ENCODE assay signal across 11 cellular contexts in the genomic region with DNA sequence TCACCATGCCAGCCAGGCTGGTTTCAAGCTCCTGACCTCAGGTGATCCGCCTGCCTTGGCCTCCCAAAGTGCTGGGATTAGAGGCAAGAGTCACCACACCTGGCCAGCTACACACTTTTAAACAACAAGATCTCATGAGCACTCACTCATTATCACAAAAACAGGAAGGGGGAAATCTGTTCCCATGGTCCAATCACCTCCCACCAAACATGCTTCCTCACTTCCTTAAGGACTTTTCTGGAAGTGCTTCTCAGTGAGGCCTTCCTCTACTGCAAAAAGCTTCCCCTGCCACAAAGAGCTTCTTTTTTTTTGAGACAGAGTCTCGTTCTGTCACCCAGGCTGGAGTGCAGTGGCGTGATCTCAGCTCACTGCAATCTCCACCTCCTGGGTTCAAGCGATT. TPM values are rescaled to one million over a fixed set of nuclear protein-coding genes. Genes with fewer than 3 reads are reported as not detected.
DNase-seq lines count a peak whose midpoint lies in the region; ATAC-seq, FAIRE-seq and TF ChIP-seq lines count a peak whose summit lies in the region.
"Not testable (repeated sequence)": the region's sequence is repeated elsewhere in the genome, so short reads cannot be mapped to it uniquely, and the experiment has no call there.
"Had no signal": no experiment of that assay in that cellular context is flagged by ENCODE, and none has a peak within 500 bp of the region (broad histone marks: within the 10 kb centered on the region; RNA-seq: fewer than 3 reads in every experiment).

No MANE protein-coding gene starts in this region.

- not testable (repeated sequence) for H3K4me2 ChIP-seq in GM23338; mammary epithelial cell (ENCODE audit: insufficient read depth, low read depth, low read length); keratinocyte (ENCODE audit: control insufficient read depth, extremely low read depth, insufficient read depth, low read depth, low read length)

- not testable (repeated sequence) for H3K9me1 ChIP-seq in keratinocyte (ENCODE audit: control insufficient read depth, extremely low read depth, insufficient read depth, low read length)

- intact Hi-C loops in activated CD4-positive, alpha-beta T cell treated with anti-CD3 and anti-CD28 coated beads for 36 hours (cut with DNase I, micrococcal nuclease); activated naive CD4-positive, alpha-beta T cell treated with anti-CD3 and anti-CD28 coated beads for 36 hours (cut with micrococcal nuclease); mammary epithelial cell (cut with micrococcal nuclease): not testable (repeated sequence)

- H3K4me1 ChIP-seq in GM23338 (ENCODE audit: insufficient read depth), result not testable (repeated sequence)
- H3K4me1 ChIP-seq in mammary epithelial cell (ENCODE audit: insufficient read depth, low read length) (peaks cover 16% of the 10 kb centered on the region), endodermal cell (ENCODE audit: control insufficient read depth, insufficient read depth, low read length) (peaks cover 19% of the 10 kb centered on the region), keratinocyte (ENCODE audit: control insufficient read depth, extremely low read depth, insufficient read depth, low read length) (peaks cover 16% of the 10 kb centered on the region)

- H3K27me3 Mint-ChIP-seq in GM23338 (ENCODE audit: insufficient read depth, low read depth, poor library complexity), result peaks cover 26% of the 10 kb centered on the region
- peaks cover 10% of the 10 kb centered on the region for H3K27me3 Mint-ChIP-seq in activated CD4-positive, alpha-beta T cell treated with anti-CD3 and anti-CD28 coated beads for 36 hours
- H3K27me3 Mint-ChIP-seq in activated naive CD4-positive, alpha-beta T cell treated with anti-CD3 and anti-CD28 coated beads for 36 hours (ENCODE audit: low read depth), result peaks cover 16% of the 10 kb centered on the region
- H3K27me3 Mint-ChIP-seq in endodermal cell (ENCODE audit: insufficient read depth), result not testable (repeated sequence)

- not testable (repeated sequence) for H3K36me3 ChIP-seq in GM23338 (ENCODE audit: insufficient read depth); mammary epithelial cell (ENCODE audit: insufficient read depth, low read length); endodermal cell (ENCODE audit: control insufficient read depth, insufficient read depth, low read length); keratinocyte (ENCODE audit: control insufficient read depth in 2 of 2, extremely low read depth in 1 of 2, insufficient read depth in 2 of 2, low read length in 2 of 2)

- not testable (repeated sequence) for ATAC-seq in GM23338; activated CD4-positive, alpha-beta T cell treated with anti-CD3 and anti-CD28 coated beads for 36 hours; stimulated activated effector memory CD8-positive, alpha-beta T cell treated with anti-CD3 and anti-CD28 coated beads, Interleukin-12 subunit alpha, Interleukin-12 subunit beta, amount 100 ng/mL, for 72 hours

- WGBS in mammary epithelial cell (ENCODE audit: low coverage, missing lambda C conversion rate), result 100% methylated on average over 3 of the region's 4 CpGs
- 92 to 94% methylated on average over 3 to 4 of the region's 4 CpGs for WGBS in endodermal cell (ENCODE audit: insufficient coverage in 1 of 2, insufficient read length in 1 of 2), 2 experiments

- TF ChIP-seq CTCF in GM23338 (conservative IDR thresholded peaks at IDR 0.05; ENCODE audit: low read depth in 2 of 2); RWPE1 (conservative IDR thresholded peaks at IDR 0.05; ENCODE audit: low read depth); mammary epithelial cell (conservative IDR thresholded peaks at IDR 0.05 in 1 of 2, IDR thresholded peaks at IDR 0.05 in 1 of 2; ENCODE audit: extremely low read depth in 1 of 2, insufficient read depth in 1 of 2, low read depth in 1 of 2, low read length in 2 of 2); endodermal cell (conservative IDR thresholded peaks at IDR 0.05); keratinocyte (optimal IDR thresholded peaks at IDR 0.05 in 1 of 3, IDR thresholded peaks at IDR 0.05 in 1 of 3, conservative IDR thresholded peaks at IDR 0.05 in 1 of 3; ENCODE audit: extremely low read depth in 1 of 3, insufficient read depth in 2 of 3, low read length in 3 of 3): not testable (repeated sequence)

- not testable (repeated sequence) for H4K20me1 ChIP-seq in GM23338 (replicated peaks; ENCODE audit: insufficient read depth); mammary epithelial cell (ENCODE audit: insufficient read depth, low read length); keratinocyte (ENCODE audit: control insufficient read depth, extremely low read depth, insufficient read depth, low read length)

- dilution Hi-C loops in mammary epithelial cell (cut with HindIII; ENCODE audit: low sequenced_read_pairs); keratinocyte (cut with MboI; ENCODE audit: extremely low pct_ligation_motif_present, low sequenced_read_pairs): not testable (repeated sequence)

- H3K27ac ChIP-seq in GM23338 (ENCODE audit: low read depth); mammary epithelial cell (ENCODE audit: insufficient read depth, low read depth, low read length); endodermal cell (ENCODE audit: low read depth, low read length); keratinocyte (ENCODE audit: control insufficient read depth, insufficient read depth, low read length): not testable (repeated sequence)
- H3K27ac ChIP-seq in RWPE1, result peak overlapping the region; percentile 32; the same call in 1 of the 2 replicates

- H3K4me3 ChIP-seq in GM23338; mammary epithelial cell (replicated peaks in 1 of 3; ENCODE audit: insufficient read depth in 1 of 3, low read depth in 2 of 3, low read length in 3 of 3); endodermal cell (ENCODE audit: low read length); keratinocyte (ENCODE audit: control insufficient read depth in 2 of 3, extremely low read depth in 1 of 3, insufficient read depth in 2 of 3, low read depth in 1 of 3, low read length in 3 of 3): not testable (repeated sequence)

- H3K4me1 Mint-ChIP-seq in GM23338 (peaks cover 27% of the 10 kb centered on the region), endodermal cell (peaks cover 22% of the 10 kb centered on the region)
- not testable (repeated sequence) for H3K4me1 Mint-ChIP-seq in activated CD4-positive, alpha-beta T cell treated with anti-CD3 and anti-CD28 coated beads for 36 hours; activated naive CD4-positive, alpha-beta T cell treated with anti-CD3 and anti-CD28 coated beads for 36 hours (ENCODE audit: low read depth)
- H3K4me1 Mint-ChIP-seq in stimulated activated effector memory CD8-positive, alpha-beta T cell treated with anti-CD3 and anti-CD28 coated beads, Interleukin-12 subunit alpha, Interleukin-12 subunit beta, amount 100 ng/mL, for 72 hours, result peaks cover 12% of the 10 kb centered on the region

- CTCF ChIA-PET in RWPE1 (lab: Yijun Ruan, JAX); mammary epithelial cell (lab: Charles Lee; ENCODE audit: low non-redundant PET): not testable (repeated sequence)
- CTCF ChIA-PET in activated CD4-positive, alpha-beta T cell treated with anti-CD3 and anti-CD28 coated beads for 36 hours (lab: Charles Lee), result interaction anchor here (1.1 kb wide), 1 partner anchor 155 kb away, joined by 4 read pairs; no protein-coding TSS in a partner anchor
- CTCF ChIA-PET in activated naive CD4-positive, alpha-beta T cell treated with anti-CD3 and anti-CD28 coated beads for 36 hours (lab: Charles Lee), result interaction anchor here (0.6 kb wide), 1 partner anchor 12 kb away, joined by 3 read pairs; no protein-coding TSS in a partner anchor

- not testable (repeated sequence) for H3K36me3 Mint-ChIP-seq in GM23338 (ENCODE audit: low read depth); activated CD4-positive, alpha-beta T cell treated with anti-CD3 and anti-CD28 coated beads for 36 hours (ENCODE audit: low read depth); activated naive CD4-positive, alpha-beta T cell treated with anti-CD3 and anti-CD28 coated beads for 36 hours (ENCODE audit: low read depth); endodermal cell (ENCODE audit: low read depth); stimulated activated effector memory CD8-positive, alpha-beta T cell treated with anti-CD3 and anti-CD28 coated beads, Interleukin-12 subunit alpha, Interleukin-12 subunit beta, amount 100 ng/mL, for 72 hours

- FAIRE-seq in keratinocyte (lab: Jason Lieb, UNC), result peak; percentile 20

- in situ Hi-C loops in mammary epithelial cell (cut with MboI; ENCODE audit: low sequenced_read_pairs in 2 of 2), result not testable (repeated sequence)

- not testable (repeated sequence) for H3K9me3 Mint-ChIP-seq in GM23338; activated CD4-positive, alpha-beta T cell treated with anti-CD3 and anti-CD28 coated beads for 36 hours (ENCODE audit: low read depth); activated naive CD4-positive, alpha-beta T cell treated with anti-CD3 and anti-CD28 coated beads for 36 hours; endodermal cell; stimulated activated effector memory CD8-positive, alpha-beta T cell treated with anti-CD3 and anti-CD28 coated beads, Interleukin-12 subunit alpha, Interleukin-12 subunit beta, amount 100 ng/mL, for 72 hours

- not testable (repeated sequence) for H3K4me3 Mint-ChIP-seq in GM23338; activated CD4-positive, alpha-beta T cell treated with anti-CD3 and anti-CD28 coated beads for 36 hours; activated naive CD4-positive, alpha-beta T cell treated with anti-CD3 and anti-CD28 coated beads for 36 hours; endodermal cell; stimulated activated effector memory CD8-positive, alpha-beta T cell treated with anti-CD3 and anti-CD28 coated beads, Interleukin-12 subunit alpha, Interleukin-12 subunit beta, amount 100 ng/mL, for 72 hours

- peak overlapping the region; percentile 68 for H3K27ac Mint-ChIP-seq in GM23338
- H3K27ac Mint-ChIP-seq in activated CD4-positive, alpha-beta T cell treated with anti-CD3 and anti-CD28 coated beads for 36 hours, result peak overlapping the region; percentile 25
- H3K27ac Mint-ChIP-seq in activated naive CD4-positive, alpha-beta T cell treated with anti-CD3 and anti-CD28 coated beads for 36 hours, result peak overlapping the region; percentile 71
- H3K27ac Mint-ChIP-seq in endodermal cell, result peak overlapping the region; percentile 35
- peak overlapping the region; percentile 63 for H3K27ac Mint-ChIP-seq in stimulated activated effector memory CD8-positive, alpha-beta T cell treated with anti-CD3 and anti-CD28 coated beads, Interleukin-12 subunit alpha, Interleukin-12 subunit beta, amount 100 ng/mL, for 72 hours

- H3K27me3 ChIP-seq in GM23338 (ENCODE audit: insufficient read depth); mammary epithelial cell (ENCODE audit: insufficient read depth, low read length); endodermal cell (ENCODE audit: control insufficient read depth, insufficient read depth, low read length, poor library complexity, severe bottlenecking); keratinocyte (ENCODE audit: control insufficient read depth, extremely low read depth, insufficient read depth, low read length): not testable (repeated sequence)

- H3K9ac ChIP-seq in mammary epithelial cell (ENCODE audit: insufficient read depth, low read length); endodermal cell (ENCODE audit: extremely low read depth, low read length, poor library complexity, severe bottlenecking); keratinocyte (ENCODE audit: control insufficient read depth, extremely low read depth, insufficient read depth, low read length): not testable (repeated sequence)

- not testable (repeated sequence) for H3F3A ChIP-seq in GM23338 (replicated peaks; ENCODE audit: low read depth)

- H3K9me2 ChIP-seq in GM23338 (ENCODE audit: insufficient read depth), result not testable (repeated sequence)

- H3K9me3 ChIP-seq in mammary epithelial cell (replicated peaks; ENCODE audit: insufficient read depth, low read length); endodermal cell (ENCODE audit: control insufficient read depth, low read length); keratinocyte (ENCODE audit: control insufficient read depth, low read depth, low read length): not testable (repeated sequence)

- not testable (repeated sequence) for H3K79me2 ChIP-seq in GM23338 (replicated peaks; ENCODE audit: insufficient read depth); mammary epithelial cell (ENCODE audit: insufficient read depth, low read length); keratinocyte (ENCODE audit: control insufficient read depth, insufficient read depth, low read length)

- POLR2A ChIA-PET in RWPE1 (lab: Yijun Ruan, JAX; ENCODE audit: low non-redundant PET); activated CD4-positive, alpha-beta T cell treated with anti-CD3 and anti-CD28 coated beads for 36 hours (lab: Charles Lee): not testable (repeated sequence)

- not testable (repeated sequence) for DNase-seq in GM23338 (ENCODE audit: low spot score); RWPE1 (ENCODE audit: low spot score); activated CD4-positive, alpha-beta T cell treated with anti-CD3 and anti-CD28 coated beads for 36 hours; activated naive CD4-positive, alpha-beta T cell treated with anti-CD3 and anti-CD28 coated beads for 36 hours; mammary epithelial cell; endodermal cell; keratinocyte (ENCODE audit: low read depth, low spot score); stimulated activated effector memory CD8-positive, alpha-beta T cell treated with anti-CD3 and anti-CD28 coated beads, Interleukin-12 subunit alpha, Interleukin-12 subunit beta, amount 100 ng/mL, for 72 hours (ENCODE audit: low spot score in 2 of 2)

- not testable (repeated sequence) for BruUV-seq in mammary epithelial cell (replicated peaks; lab: Mats Ljungman, UMichigan)

- H2AFZ ChIP-seq in GM23338; keratinocyte (ENCODE audit: control insufficient read depth, low read length): not testable (repeated sequence)
- peak overlapping the region; percentile 37 for H2AFZ ChIP-seq in mammary epithelial cell (ENCODE audit: low read depth, low read length)

RNA-seq across cellular contexts. Expression of a gene that starts 3.1 kb away (rescaled TPM):
- total RNA-seq in GM23338 (2014; rRNA removed; shearing (Covaris generic)), result 0.27 and 2.4 TPM in 2 replicates
- polyA plus RNA-seq in GM23338 (2016; fragmentation: Nextera tagmentation; extraction: Ambion mirVana) (0.83 and 0.91 TPM in 2 replicates), mammary epithelial cell (0.10 TPM), keratinocyte (0.12 to 0.24 TPM in 2 of 3 replicates, not detected in the other)
- not detected for total RNA-seq in activated CD4-positive, alpha-beta T cell treated with anti-CD3 and anti-CD28 coated beads for 36 hours
- not detected for total RNA-seq in activated naive CD4-positive, alpha-beta T cell treated with anti-CD3 and anti-CD28 coated beads for 36 hours
- total RNA-seq in mammary epithelial cell (under 1 TPM; 0.14 to 0.50 TPM), endodermal cell (under 1 TPM in 1 of 2 donors, not detected in 1; 0.53 TPM)
- polyA minus RNA-seq in mammary epithelial cell (not detected), keratinocyte (1.8 TPM in 1 of 3 replicates, not detected in the others)
- 10.9 TPM for polyA plus RNA-seq in endodermal cell (2013, experiment 1 of 2)
- 15.6 TPM for polyA plus RNA-seq in endodermal cell (2013, experiment 2 of 2)
- polyA plus RNA-seq in keratinocyte (2011; ENCODE audit: low read depth), result not detected
- 0.11 TPM in 1 of 2 replicates, not detected in the other for polyA plus RNA-seq in keratinocyte (2011; cell fraction: cytosol; rRNA removed)
- polyA plus RNA-seq in keratinocyte (2011; cell fraction: nucleus; rRNA removed), result 0.19 and 0.29 TPM in 2 replicates
- polyA plus RNA-seq in keratinocyte (2012; ENCODE audit: low replicate concordance), result not detected in 2 replicates
- polyA minus RNA-seq in keratinocyte (2011; cell fraction: cytosol; rRNA and poly(A)+ RNA removed), result not detected
- not detected in 2 replicates for polyA minus RNA-seq in keratinocyte (2011; cell fraction: nucleus; rRNA and poly(A)+ RNA removed)
- total RNA-seq: A673; Calu3; CD8-positive, alpha-beta T cell had no signal

RNA-seq across cellular contexts. Expression of a gene that starts 39.6 kb away (rescaled TPM):
- total RNA-seq in GM23338 (2014; rRNA removed; shearing (Covaris generic)), result 85.2 and 92.4 TPM in 2 replicates
- polyA plus RNA-seq in GM23338 (2016; fragmentation: Nextera tagmentation; extraction: Ambion mirVana) (18.1 and 19.3 TPM in 2 replicates), mammary epithelial cell (8.3 TPM), keratinocyte (5.6 to 14.3 TPM (median 6.5 TPM) in 3 replicates)
- total RNA-seq in activated CD4-positive, alpha-beta T cell treated with anti-CD3 and anti-CD28 coated beads for 36 hours, result 10 to 100 TPM; 41.0 to 43.2 TPM
- 10 to 100 TPM; 47.2 to 48.9 TPM for total RNA-seq in activated naive CD4-positive, alpha-beta T cell treated with anti-CD3 and anti-CD28 coated beads for 36 hours
- total RNA-seq in mammary epithelial cell (10 to 100 TPM; 51.0 to 75.7 TPM), endodermal cell (10 to 100 TPM; 43.3 to 44.7 TPM)
- polyA minus RNA-seq in mammary epithelial cell (137 TPM), keratinocyte (28.4 to 116 TPM (median 38.1 TPM) in 3 replicates)
- 24.1 TPM for polyA plus RNA-seq in endodermal cell (2013, experiment 1 of 2)
- polyA plus RNA-seq in endodermal cell (2013, experiment 2 of 2), result 25.4 TPM
- 8.2 TPM for polyA plus RNA-seq in keratinocyte (2011; ENCODE audit: low read depth)
- 4.9 and 10.8 TPM in 2 replicates for polyA plus RNA-seq in keratinocyte (2011; cell fraction: cytosol; rRNA removed)
- 33.6 and 38.9 TPM in 2 replicates for polyA plus RNA-seq in keratinocyte (2011; cell fraction: nucleus; rRNA removed)
- polyA plus RNA-seq in keratinocyte (2012; ENCODE audit: low replicate concordance), result 22.3 and 39.1 TPM in 2 replicates
- polyA minus RNA-seq in keratinocyte (2011; cell fraction: cytosol; rRNA and poly(A)+ RNA removed), result 52.6 TPM
- polyA minus RNA-seq in keratinocyte (2011; cell fraction: nucleus; rRNA and poly(A)+ RNA removed), result 49.2 and 94.8 TPM in 2 replicates
